27 cellular contexts compared by ENCODE assay signal in genomic region chr3:52645549-52645948, GRCh38.
"Had no signal": no experiment of that assay in that cellular context is flagged by ENCODE, and none has a peak within 500 bp of the region (broad histone marks: within the 10 kb centered on the region; RNA-seq: fewer than 3 reads in every experiment).

No MANE protein-coding gene starts in this region.

- H3K4me1 ChIP-seq: ascending aorta, pancreas, psoas muscle, testis, transverse colon had no signal

- ATAC-seq: activated CD4-positive, CD25-positive, alpha-beta regulatory T cell treated with anti-CD3 and anti-CD28 coated beads, Interleukin-2, amount 50 U/mL, for 24 hours; effector memory CD8-positive, alpha-beta T cell; naive thymus-derived CD4-positive, alpha-beta T cell; pancreas; psoas muscle had no signal

- H3K27me3 ChIP-seq: adrenal gland, ascending aorta, pancreas, testis, transverse colon had no signal

- H3K4me1 Mint-ChIP-seq: brain, neural crest cell had no signal

- FAIRE-seq: urothelium cell line had no signal

- H3K9me3 ChIP-seq: adrenal gland, ascending aorta, pancreas, psoas muscle, testis, transverse colon had no signal

- H3K27ac ChIP-seq: adrenal gland, ascending aorta, coronary artery, pancreas, psoas muscle, testis, transverse colon, WERI-Rb-1 had no signal

- H3K27ac Mint-ChIP-seq: activated CD4-positive, alpha-beta memory T cell treated with anti-CD3 and anti-CD28 coated beads for 36 hours; activated CD4-positive, alpha-beta T cell treated with anti-CD3 and anti-CD28 coated beads, Interleukin-2, amount 10 ng/mL, durations not matched to agents 24 days and 14 days; activated naive CD8-positive, alpha-beta T cell had no signal

- H3K27me3 Mint-ChIP-seq: activated CD4-positive, alpha-beta memory T cell treated with anti-CD3 and anti-CD28 coated beads for 36 hours; activated CD4-positive, alpha-beta T cell treated with anti-CD3 and anti-CD28 coated beads, Interleukin-2, amount 10 ng/mL, durations not matched to agents 24 days and 14 days; activated naive CD8-positive, alpha-beta T cell; effector memory CD8-positive, alpha-beta T cell; memory B cell; naive thymus-derived CD4-positive, alpha-beta T cell had no signal

- H3K9me3 Mint-ChIP-seq: activated CD4-positive, alpha-beta memory T cell treated with anti-CD3 and anti-CD28 coated beads for 36 hours; activated CD4-positive, alpha-beta T cell treated with anti-CD3 and anti-CD28 coated beads, Interleukin-2, amount 10 ng/mL, durations not matched to agents 24 days and 14 days; brain; effector memory CD8-positive, alpha-beta T cell; memory B cell; naive thymus-derived CD4-positive, alpha-beta T cell; neural crest cell had no signal

- H3K4me3 ChIP-seq: adrenal gland, ascending aorta, coronary artery, pancreas, psoas muscle, testis, transverse colon had no signal

- H3K4me3 Mint-ChIP-seq: activated CD4-positive, alpha-beta memory T cell treated with anti-CD3 and anti-CD28 coated beads for 36 hours; activated CD4-positive, alpha-beta T cell treated with anti-CD3 and anti-CD28 coated beads, Interleukin-2, amount 10 ng/mL, durations not matched to agents 24 days and 14 days; activated naive CD8-positive, alpha-beta T cell; brain; effector memory CD8-positive, alpha-beta T cell; memory B cell; naive thymus-derived CD4-positive, alpha-beta T cell; neural crest cell had no signal

- DNase-seq: activated CD4-positive, alpha-beta memory T cell treated with anti-CD3 and anti-CD28 coated beads for 36 hours; activated CD4-positive, alpha-beta T cell treated with anti-CD3 and anti-CD28 coated beads, Interleukin-2, amount 10 ng/mL, durations not matched to agents 24 days and 14 days; activated CD8-positive, alpha-beta memory T cell treated with anti-CD3 and anti-CD28 coated beads, Interleukin-2, amount 50 U/mL, for 4 hours; activated T-cell treated with anti-CD3 and anti-CD28 coated beads, Interleukin-2, amount 50 U/mL, for 1 hour; adrenal gland; effector memory CD8-positive, alpha-beta T cell; head of caudate nucleus; hippocampal formation; midbrain; naive thymus-derived CD4-positive, alpha-beta T cell; nucleus accumbens; pancreas; psoas muscle; stimulated activated CD4-positive, alpha-beta T cell treated with anti-CD3 and anti-CD28 coated beads, Interleukin-15, amount 100 ng/mL, for 24 hours; stimulated activated naive CD4-positive, alpha-beta T cell treated with Interleukin-2 at 50 U/mL for 16 hours; T-helper 1 cell; testis; transverse colon; WERI-Rb-1 had no signal
